1 cellular context compared by ENCODE assay signal in the genomic region with DNA sequence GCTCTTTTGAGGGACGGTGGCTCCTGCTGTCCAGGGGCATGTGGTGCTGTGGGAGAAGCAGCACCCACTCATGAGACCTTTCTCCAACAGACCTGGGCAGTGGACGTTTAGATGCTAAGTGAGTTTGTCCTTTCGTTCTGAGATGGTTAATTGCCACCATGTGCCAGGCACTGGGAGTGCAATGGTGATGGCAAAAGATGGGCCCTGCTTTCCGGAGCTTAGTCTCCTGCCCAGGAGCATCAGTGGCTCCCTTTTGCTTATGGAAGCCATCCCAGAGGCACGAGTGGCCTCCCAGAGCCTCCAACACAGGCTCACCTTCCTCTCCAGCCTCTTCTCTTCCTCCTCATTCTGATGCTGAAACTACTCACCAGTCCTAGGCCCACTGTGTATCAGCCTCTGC.
TF ChIP-seq lines count a peak whose summit lies in the region.

No MANE protein-coding gene starts in this region.

TF ChIP-seq in HCT116, 20 proteins besides CTCF, POLR2A, EP300 and RAD21:
- TF ChIP-seq SRF (IDR thresholded peaks at IDR 0.05; ENCODE audit: low read depth) = no peak
- TF ChIP-seq ZBTB33 (IDR thresholded peaks at IDR 0.05; ENCODE audit: extremely low read depth, insufficient replicate concordance, low read length) = no peak
- no peak for TF ChIP-seq EZH2phosphoT487 (IDR thresholded peaks at IDR 0.05; ENCODE audit: borderline replicate concordance)
- no peak for TF ChIP-seq CEBPB (IDR thresholded peaks at IDR 0.05; ENCODE audit: low read depth)
- TF ChIP-seq YY1 (IDR thresholded peaks at IDR 0.05; ENCODE audit: extremely low read depth, insufficient replicate concordance, low read depth, low read length) = no peak
- TF ChIP-seq MAX (IDR thresholded peaks at IDR 0.05) = no peak
- no peak for TF ChIP-seq ATF3 (IDR thresholded peaks at IDR 0.05)
- TF ChIP-seq EGR1 (IDR thresholded peaks at IDR 0.05; ENCODE audit: low read depth) = no peak
- no peak for TF ChIP-seq TCF7L2 (IDR thresholded peaks at IDR 0.05; ENCODE audit: borderline replicate concordance, extremely low read depth, insufficient read depth, insufficient read length)
- TF ChIP-seq ZFX (IDR thresholded peaks at IDR 0.05) = no peak
- TF ChIP-seq SP1 (IDR thresholded peaks at IDR 0.05; ENCODE audit: low read depth) = no peak
- no peak for TF ChIP-seq SIN3A (IDR thresholded peaks at IDR 0.05; ENCODE audit: low read depth)
- no peak for TF ChIP-seq ZNF274 (IDR thresholded peaks at IDR 0.05; ENCODE audit: low read depth, low read length)
- no peak for TF ChIP-seq EZH2 (IDR thresholded peaks at IDR 0.05)
- no peak for TF ChIP-seq POLR2AphosphoS5 (IDR thresholded peaks at IDR 0.05; ENCODE audit: low read depth, low read length)
- no peak for TF ChIP-seq CBX3 (IDR thresholded peaks at IDR 0.05; ENCODE audit: low read depth)
- no peak for TF ChIP-seq REST (IDR thresholded peaks at IDR 0.05; ENCODE audit: low read depth)
